36 cellular contexts compared by ENCODE assay signal in the genomic region with DNA sequence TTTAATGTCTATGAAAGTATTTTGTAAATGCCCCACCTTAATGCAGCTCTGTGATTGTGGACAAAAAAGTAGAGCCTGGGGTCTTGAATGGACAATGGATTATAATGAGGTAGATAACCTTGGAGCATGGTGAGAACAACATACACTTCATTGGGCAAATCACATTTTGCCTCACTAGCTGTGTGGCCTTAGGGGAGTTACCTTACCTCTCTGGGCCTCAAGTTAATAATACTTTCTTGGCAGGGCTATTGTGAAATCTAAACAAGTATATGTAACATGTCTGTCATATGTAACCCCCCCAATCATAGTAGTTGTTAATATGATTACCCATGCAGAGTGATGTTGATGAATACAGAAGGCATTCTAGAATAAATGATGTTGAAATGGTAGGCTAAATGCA.
"Had no signal": no experiment of that assay in that cellular context is flagged by ENCODE, and none has a peak within 500 bp of the region (broad histone marks: within the 10 kb centered on the region; RNA-seq: fewer than 3 reads in every experiment).

No MANE protein-coding gene starts in this region.

- H3K27ac Mint-ChIP-seq: activated CD4-positive, alpha-beta memory T cell treated with anti-CD3 and anti-CD28 coated beads for 36 hours; activated CD4-positive, alpha-beta T cell treated with anti-CD3 and anti-CD28 coated beads for 36 hours; activated CD4-positive, alpha-beta T cell treated with anti-CD3 and anti-CD28 coated beads, Interleukin-2, amount 10 ng/mL, durations not matched to agents 24 days and 14 days; activated CD8-positive, alpha-beta memory T cell treated with anti-CD3 and anti-CD28 coated beads, Interleukin-2, amount 10 ng/mL, durations not matched to agents 7 days and 5 days; activated CD8-positive, alpha-beta T cell treated with anti-CD3 and anti-CD28 coated beads, Interleukin-2, amount 10 ng/mL, durations not matched to agents 7 days and 5 days; activated naive CD4-positive, alpha-beta T cell treated with anti-CD3 and anti-CD28 coated beads for 36 hours; activated naive CD4-positive, alpha-beta T cell treated with anti-CD3 and anti-CD28 coated beads, Interleukin-2, amount 50 U/mL, for 24 hours; activated naive CD8-positive, alpha-beta T cell treated with anti-CD3 and anti-CD28 coated beads for 36 hours; activated naive CD8-positive, alpha-beta T cell treated with anti-CD3 and anti-CD28 coated beads, Interleukin-2, amount 50 U/mL, for 24 hours; activated T-helper 1 cell treated with anti-CD3 and anti-CD28 coated beads, Interleukin-12 subunit alpha, Interleukin-12 subunit beta, Interleukin-2, Interleukin-4 antibody, amounts not matched to agents 30 ng/mL and 10 ng/mL and 1 ng/mL, durations not matched to agents 14 hours and 24 hours and 36 hours; activated T-helper 2 cell treated with anti-CD3 and anti-CD28 coated beads, Interferon-gamma antibody, Interleukin-2, Interleukin-4, amounts not matched to agents 10 μg/mL and 5 μg/mL and 100 μg/mL, durations not matched to agents 14 hours and 24 hours and 36 hours; effector memory CD8-positive, alpha-beta T cell; T-helper 17 cell; T-helper 2 cell treated with Interferon-gamma antibody and Interleukin-4, amounts not matched to agents 5 μg/mL and 100 μg/mL, for 36 hours had no signal

- H3K4me1 Mint-ChIP-seq: activated CD4-positive, alpha-beta T cell treated with anti-CD3 and anti-CD28 coated beads for 36 hours; activated CD4-positive, alpha-beta T cell treated with anti-CD3 and anti-CD28 coated beads, Interleukin-2, amount 10 ng/mL, durations not matched to agents 24 days and 14 days; activated CD8-positive, alpha-beta memory T cell treated with anti-CD3 and anti-CD28 coated beads, Interleukin-2, amount 10 ng/mL, durations not matched to agents 7 days and 5 days; activated naive CD4-positive, alpha-beta T cell treated with anti-CD3 and anti-CD28 coated beads, Interleukin-2, amount 50 U/mL, for 24 hours; activated naive CD8-positive, alpha-beta T cell treated with anti-CD3 and anti-CD28 coated beads for 36 hours; activated naive CD8-positive, alpha-beta T cell treated with anti-CD3 and anti-CD28 coated beads, Interleukin-2, amount 50 U/mL, for 24 hours had no signal

- ATAC-seq: activated CD4-positive, alpha-beta T cell treated with anti-CD3 and anti-CD28 coated beads for 36 hours; activated CD8-positive, alpha-beta memory T cell treated with anti-CD3 and anti-CD28 coated beads, Interleukin-2, amount 10 ng/mL, durations not matched to agents 7 days and 5 days; activated CD8-positive, alpha-beta T cell treated with anti-CD3 and anti-CD28 coated beads, Interleukin-2, amount 10 ng/mL, durations not matched to agents 7 days and 5 days; activated naive CD8-positive, alpha-beta T cell treated with anti-CD3 and anti-CD28 coated beads, Interleukin-2, amount 50 U/mL, for 24 hours; body of pancreas; effector memory CD8-positive, alpha-beta T cell; foreskin keratinocyte; gastrocnemius medialis; T-helper 17 cell had no signal

- DNase-seq: activated CD4-positive, alpha-beta memory T cell treated with anti-CD3 and anti-CD28 coated beads for 36 hours; activated CD4-positive, alpha-beta T cell treated with anti-CD3 and anti-CD28 coated beads for 36 hours; activated CD4-positive, alpha-beta T cell treated with anti-CD3 and anti-CD28 coated beads, Interleukin-2, amount 10 ng/mL, durations not matched to agents 24 days and 14 days; activated CD4-positive, CD25-positive, alpha-beta regulatory T cell; activated CD4-positive, CD25-positive, alpha-beta regulatory T cell treated with anti-CD3 and anti-CD28 coated beads, Interleukin-2, amount 50 U/mL, for 72 hours; activated CD8-positive, alpha-beta memory T cell treated with anti-CD3 and anti-CD28 coated beads, Interleukin-2, amount 10 ng/mL, durations not matched to agents 7 days and 5 days; activated CD8-positive, alpha-beta memory T cell treated with anti-CD3 and anti-CD28 coated beads, Interleukin-2, amount 50 U/mL, for 4 hours; activated CD8-positive, alpha-beta T cell treated with anti-CD3 and anti-CD28 coated beads, Interleukin-2, amount 10 ng/mL, durations not matched to agents 7 days and 5 days; activated effector memory CD4-positive, alpha-beta T cell treated with anti-CD3 and anti-CD28 coated beads, Interleukin-2, amount 50 U/mL, for 16 hours; activated naive CD4-positive, alpha-beta T cell treated with anti-CD3 and anti-CD28 coated beads for 36 hours; activated naive CD8-positive, alpha-beta T cell treated with anti-CD3 and anti-CD28 coated beads for 36 hours; activated naive CD8-positive, alpha-beta T cell treated with anti-CD3 and anti-CD28 coated beads, Interleukin-2, amount 50 U/mL, for 24 hours; activated T-cell treated with anti-CD3 and anti-CD28 coated beads, Interleukin-2, amount 50 U/mL, for 1 hour; activated T-cell treated with anti-CD3 and anti-CD28 coated beads, Interleukin-2, amount 50 U/mL, for 48 hours; adrenal gland; amygdala; aorta; caudate nucleus; cortex of kidney; dermis blood vessel endothelial cell; effector CD4-positive, alpha-beta T cell; effector memory CD8-positive, alpha-beta T cell; erythroblast; foreskin keratinocyte; glutamatergic neuron; T-helper 1 cell; T-helper 17 cell; T1000 had no signal

- FAIRE-seq: colon had no signal

- H3K4me3 Mint-ChIP-seq: activated CD4-positive, alpha-beta memory T cell treated with anti-CD3 and anti-CD28 coated beads for 36 hours; activated CD4-positive, alpha-beta T cell treated with anti-CD3 and anti-CD28 coated beads for 36 hours; activated CD4-positive, alpha-beta T cell treated with anti-CD3 and anti-CD28 coated beads, Interleukin-2, amount 10 ng/mL, durations not matched to agents 24 days and 14 days; activated CD8-positive, alpha-beta memory T cell treated with anti-CD3 and anti-CD28 coated beads, Interleukin-2, amount 10 ng/mL, durations not matched to agents 7 days and 5 days; activated CD8-positive, alpha-beta T cell treated with anti-CD3 and anti-CD28 coated beads, Interleukin-2, amount 10 ng/mL, durations not matched to agents 7 days and 5 days; activated naive CD4-positive, alpha-beta T cell treated with anti-CD3 and anti-CD28 coated beads for 36 hours; activated naive CD4-positive, alpha-beta T cell treated with anti-CD3 and anti-CD28 coated beads, Interleukin-2, amount 50 U/mL, for 24 hours; activated naive CD8-positive, alpha-beta T cell treated with anti-CD3 and anti-CD28 coated beads for 36 hours; activated naive CD8-positive, alpha-beta T cell treated with anti-CD3 and anti-CD28 coated beads, Interleukin-2, amount 50 U/mL, for 24 hours; activated T-helper 1 cell treated with anti-CD3 and anti-CD28 coated beads, Interleukin-12 subunit alpha, Interleukin-12 subunit beta, Interleukin-2, Interleukin-4 antibody, amounts not matched to agents 30 ng/mL and 10 ng/mL and 1 ng/mL, durations not matched to agents 14 hours and 24 hours and 36 hours; effector memory CD8-positive, alpha-beta T cell; T-helper 17 cell; T-helper 2 cell treated with Interferon-gamma antibody and Interleukin-4, amounts not matched to agents 5 μg/mL and 100 μg/mL, for 36 hours had no signal

- H3K36me3 ChIP-seq: adrenal gland, esophagus muscularis mucosa, gastrocnemius medialis had no signal

- H3K9me3 Mint-ChIP-seq: activated CD4-positive, alpha-beta memory T cell treated with anti-CD3 and anti-CD28 coated beads for 36 hours; activated naive CD4-positive, alpha-beta T cell treated with anti-CD3 and anti-CD28 coated beads for 36 hours; activated naive CD4-positive, alpha-beta T cell treated with anti-CD3 and anti-CD28 coated beads, Interleukin-2, amount 50 U/mL, for 24 hours; activated naive CD8-positive, alpha-beta T cell treated with anti-CD3 and anti-CD28 coated beads, Interleukin-2, amount 50 U/mL, for 24 hours; activated T-helper 2 cell treated with anti-CD3 and anti-CD28 coated beads, Interferon-gamma antibody, Interleukin-2, Interleukin-4, amounts not matched to agents 10 μg/mL and 5 μg/mL and 100 μg/mL, durations not matched to agents 14 hours and 24 hours and 36 hours; effector memory CD8-positive, alpha-beta T cell; T-helper 2 cell treated with Interferon-gamma antibody and Interleukin-4, amounts not matched to agents 5 μg/mL and 100 μg/mL, for 36 hours had no signal

- H3K4me1 ChIP-seq: adrenal gland, esophagus muscularis mucosa, gastrocnemius medialis had no signal

- H3K27ac ChIP-seq: adrenal gland, esophagus muscularis mucosa, foreskin keratinocyte, gastrocnemius medialis had no signal

- H3K27me3 ChIP-seq: adrenal gland, body of pancreas, esophagus muscularis mucosa, foreskin keratinocyte, gastrocnemius medialis had no signal

- H3K9me3 ChIP-seq: adrenal gland, body of pancreas, esophagus muscularis mucosa, gastrocnemius medialis had no signal

- H3K36me3 Mint-ChIP-seq: activated CD4-positive, alpha-beta memory T cell treated with anti-CD3 and anti-CD28 coated beads for 36 hours; activated CD8-positive, alpha-beta memory T cell treated with anti-CD3 and anti-CD28 coated beads, Interleukin-2, amount 10 ng/mL, durations not matched to agents 7 days and 5 days; activated naive CD8-positive, alpha-beta T cell treated with anti-CD3 and anti-CD28 coated beads for 36 hours had no signal

- H3K27me3 Mint-ChIP-seq: activated CD4-positive, alpha-beta memory T cell treated with anti-CD3 and anti-CD28 coated beads for 36 hours; activated CD4-positive, alpha-beta T cell treated with anti-CD3 and anti-CD28 coated beads for 36 hours; activated naive CD4-positive, alpha-beta T cell treated with anti-CD3 and anti-CD28 coated beads, Interleukin-2, amount 50 U/mL, for 24 hours; activated naive CD8-positive, alpha-beta T cell treated with anti-CD3 and anti-CD28 coated beads for 36 hours; activated naive CD8-positive, alpha-beta T cell treated with anti-CD3 and anti-CD28 coated beads, Interleukin-2, amount 50 U/mL, for 24 hours; T-helper 17 cell had no signal

- H3K4me3 ChIP-seq: adrenal gland, body of pancreas, esophagus muscularis mucosa, gastrocnemius medialis had no signal
